In genomic region chr20:62929051-62929538, GRCh38 we compare ENCODE assay signal across 8 cellular contexts. TPM values are rescaled to one million over a fixed set of nuclear protein-coding genes. Genes with fewer than 3 reads are reported as not detected.
A peak's percentile ranks its signal among the peaks of the same experiment; 100 is the strongest.
DNase-seq lines count a peak whose midpoint lies in the region; ATAC-seq and TF ChIP-seq lines count a peak whose summit lies in the region.

No MANE protein-coding gene starts in this region.

- H3K4me2 ChIP-seq in parathyroid adenoma (ENCODE audit: low read length) = peak overlapping the region; percentile 91

- H3K27ac ChIP-seq in SJSA1 (peak overlapping the region; percentile 82), parathyroid adenoma (peak overlapping the region; percentile 82)

- H3K4me1 Mint-ChIP-seq in activated naive CD8-positive, alpha-beta T cell treated with anti-CD3 and anti-CD28 coated beads, Interleukin-2, amount 50 U/mL, for 24 hours = peaks cover 69% of the 10 kb centered on the region

- H3K4me1 ChIP-seq in SJSA1 (replicated peaks) (peaks cover 50% of the 10 kb centered on the region), parathyroid adenoma (peaks cover 29% of the 10 kb centered on the region)

- no peaks in the 10 kb centered on the region for H3K27me3 Mint-ChIP-seq in activated naive CD8-positive, alpha-beta T cell treated with anti-CD3 and anti-CD28 coated beads, Interleukin-2, amount 50 U/mL, for 24 hours

- H3K4me3 ChIP-seq in SJSA1 = peak overlapping the region; percentile 33
- peak overlapping the region; percentile 67 for H3K4me3 ChIP-seq in parathyroid adenoma (ENCODE audit: low read depth, low read length)

- H3K27ac Mint-ChIP-seq in activated naive CD8-positive, alpha-beta T cell treated with anti-CD3 and anti-CD28 coated beads, Interleukin-2, amount 50 U/mL, for 24 hours = peak overlapping the region; percentile 74

- intact Hi-C loops in cardiac septum (cut with DNase I) = no loop called here

- peak; percentile 37 for ATAC-seq in activated naive CD8-positive, alpha-beta T cell treated with anti-CD3 and anti-CD28 coated beads, Interleukin-2, amount 50 U/mL, for 24 hours
- no peak for ATAC-seq in HG03565 (IDR thresholded peaks at IDR 0.05; ENCODE audit: unreplicated experiment)
- no peak for ATAC-seq in GM18502 (IDR thresholded peaks at IDR 0.05; ENCODE audit: poor library complexity, unreplicated experiment)

- peak overlapping the region; percentile 83 for H3K4me3 Mint-ChIP-seq in activated naive CD8-positive, alpha-beta T cell treated with anti-CD3 and anti-CD28 coated beads, Interleukin-2, amount 50 U/mL, for 24 hours

- no peaks in the 10 kb centered on the region for H3K9me3 Mint-ChIP-seq in activated naive CD8-positive, alpha-beta T cell treated with anti-CD3 and anti-CD28 coated beads, Interleukin-2, amount 50 U/mL, for 24 hours

- peak overlapping the region; percentile 79 for H2AFZ ChIP-seq in parathyroid adenoma

- H3K79me2 ChIP-seq in parathyroid adenoma = peaks cover 72% of the 10 kb centered on the region

- H3K36me3 ChIP-seq in SJSA1 (peaks cover 39% of the 10 kb centered on the region), parathyroid adenoma (ENCODE audit: control insufficient read depth, insufficient read depth, low read length) (no peaks in the 10 kb centered on the region)

- H3K27me3 ChIP-seq in SJSA1 (replicated peaks) (no peaks in the 10 kb centered on the region), parathyroid adenoma (ENCODE audit: control insufficient read depth, insufficient read depth, low read length) (no peaks in the 10 kb centered on the region)

- H3K9ac ChIP-seq in parathyroid adenoma = peak overlapping the region; percentile 40

- H3K9me3 ChIP-seq in SJSA1 (replicated peaks) = no peaks in the 10 kb centered on the region
- no peaks in the 10 kb centered on the region for H3K9me3 ChIP-seq in parathyroid adenoma (ENCODE audit: control insufficient read depth, low read length)

- DNase-seq in GDM1 (lab: John Stamatoyannopoulos, UW) (peak; percentile 28), SJSA1 (ENCODE audit: low read depth in 1 of 2, low spot score in 2 of 2) (peak; percentile 73 to 79), cardiac septum (ENCODE audit: low spot score) (peak; percentile 84), NCI-H2107 (lab: John Stamatoyannopoulos, UW) (no peak)
- DNase-seq in activated naive CD8-positive, alpha-beta T cell treated with anti-CD3 and anti-CD28 coated beads, Interleukin-2, amount 50 U/mL, for 24 hours = peak; percentile 63

- peaks cover 17% of the 10 kb centered on the region for H3K36me3 Mint-ChIP-seq in activated naive CD8-positive, alpha-beta T cell treated with anti-CD3 and anti-CD28 coated beads, Interleukin-2, amount 50 U/mL, for 24 hours (ENCODE audit: low read depth)

- no peak for TF ChIP-seq CTCF in parathyroid adenoma (IDR thresholded peaks at IDR 0.05)

RNA-seq across cellular contexts. Expression of gene DIDO1, which starts 2.8 kb away (rescaled TPM):
- 42.9 and 50.4 TPM in 2 replicates for total RNA-seq in SJSA1 (2014; rRNA removed; shearing (Covaris generic))
- total RNA-seq in cardiac septum = 38.9 TPM

RNA-seq across cellular contexts. Expression of gene GID8, which starts 8.9 kb away (rescaled TPM):
- 14.2 and 20.7 TPM in 2 replicates for total RNA-seq in SJSA1 (2014; rRNA removed; shearing (Covaris generic))
- 16.4 TPM for total RNA-seq in cardiac septum

RNA-seq across cellular contexts. Expression of gene SLC17A9, which starts 23.4 kb away (rescaled TPM):
- total RNA-seq in SJSA1 (2014; rRNA removed; shearing (Covaris generic)) = not detected in 2 replicates
- total RNA-seq in cardiac septum = 1.7 TPM
